Comparison of ENCODE assay signal across 19 cellular contexts in genomic region chr4:92307886-92308285, GRCh38. TPM values are rescaled to one million over a fixed set of nuclear protein-coding genes. Genes with fewer than 3 reads are reported as not detected.
"Had no signal": no experiment of that assay in that cellular context is flagged by ENCODE, and none has a peak within 500 bp of the region (broad histone marks: within the 10 kb centered on the region; RNA-seq: fewer than 3 reads in every experiment).

No MANE protein-coding gene starts in this region.

- H3K9me3 ChIP-seq: colonic mucosa, esophagus squamous epithelium, stomach had no signal

- H3K36me3 ChIP-seq: cardiac muscle cell, colonic mucosa, esophagus squamous epithelium, stomach had no signal

- H3K4me3 Mint-ChIP-seq: activated CD4-positive, alpha-beta memory T cell treated with anti-CD3 and anti-CD28 coated beads for 36 hours; activated CD8-positive, alpha-beta memory T cell treated with anti-CD3 and anti-CD28 coated beads, Interleukin-2, amount 10 ng/mL, durations not matched to agents 7 days and 5 days; activated naive CD4-positive, alpha-beta T cell treated with anti-CD3 and anti-CD28 coated beads, Interleukin-2, amount 10 ng/mL, durations not matched to agents 7 days and 5 days; nephron progenitor cell had no signal

- H3K9me3 Mint-ChIP-seq: activated CD4-positive, alpha-beta memory T cell treated with anti-CD3 and anti-CD28 coated beads for 36 hours; activated naive CD4-positive, alpha-beta T cell treated with anti-CD3 and anti-CD28 coated beads, Interleukin-2, amount 10 ng/mL, durations not matched to agents 7 days and 5 days; activated T-helper 2 cell treated with anti-CD3 and anti-CD28 coated beads, Interferon-gamma antibody, Interleukin-2, Interleukin-4, amounts not matched to agents 10 μg/mL and 5 μg/mL and 100 μg/mL, durations not matched to agents 14 hours and 24 hours and 36 hours; nephron progenitor cell had no signal

- H3K4me1 Mint-ChIP-seq: activated CD8-positive, alpha-beta memory T cell treated with anti-CD3 and anti-CD28 coated beads, Interleukin-2, amount 10 ng/mL, durations not matched to agents 7 days and 5 days had no signal

- H3K4me3 ChIP-seq: cardiac muscle cell, colonic mucosa, esophagus squamous epithelium, stomach had no signal

- H3K27ac Mint-ChIP-seq: activated CD4-positive, alpha-beta memory T cell treated with anti-CD3 and anti-CD28 coated beads for 36 hours; activated CD8-positive, alpha-beta memory T cell treated with anti-CD3 and anti-CD28 coated beads, Interleukin-2, amount 10 ng/mL, durations not matched to agents 7 days and 5 days; activated naive CD4-positive, alpha-beta T cell treated with anti-CD3 and anti-CD28 coated beads, Interleukin-2, amount 10 ng/mL, durations not matched to agents 7 days and 5 days; activated T-helper 2 cell treated with anti-CD3 and anti-CD28 coated beads, Interferon-gamma antibody, Interleukin-2, Interleukin-4, amounts not matched to agents 10 μg/mL and 5 μg/mL and 100 μg/mL, durations not matched to agents 14 hours and 24 hours and 36 hours; nephron progenitor cell had no signal

- H3K4me1 ChIP-seq: colonic mucosa had no signal

- H3K36me3 Mint-ChIP-seq: activated CD4-positive, alpha-beta memory T cell treated with anti-CD3 and anti-CD28 coated beads for 36 hours; activated naive CD4-positive, alpha-beta T cell treated with anti-CD3 and anti-CD28 coated beads, Interleukin-2, amount 10 ng/mL, durations not matched to agents 7 days and 5 days had no signal

- H3K27ac ChIP-seq: cardiac muscle cell, colonic mucosa, esophagus squamous epithelium, stomach, VCaP had no signal

- ATAC-seq: activated CD8-positive, alpha-beta memory T cell treated with anti-CD3 and anti-CD28 coated beads, Interleukin-2, amount 10 ng/mL, durations not matched to agents 7 days and 5 days had no signal

- DNase-seq: activated CD4-positive, alpha-beta memory T cell treated with anti-CD3 and anti-CD28 coated beads for 36 hours; activated CD8-positive, alpha-beta memory T cell treated with anti-CD3 and anti-CD28 coated beads, Interleukin-2, amount 10 ng/mL, durations not matched to agents 7 days and 5 days; activated naive CD4-positive, alpha-beta T cell treated with anti-CD3 and anti-CD28 coated beads, Interleukin-2, amount 10 ng/mL, durations not matched to agents 7 days and 5 days; activated T-cell treated with anti-CD3 and anti-CD28 coated beads, Interleukin-2, amount 50 U/mL, for 1 hour; colonic mucosa; esophagus squamous epithelium; nephron progenitor cell; stimulated activated CD4-positive, alpha-beta T cell treated with anti-CD3 and anti-CD28 coated beads, Interleukin-12 subunit alpha, Interleukin-12 subunit beta, amount 100 ng/mL, for 4 hours; stimulated activated CD4-positive, alpha-beta T cell treated with anti-CD3 and anti-CD28 coated beads, Interleukin-2, amount 100 ng/mL, for 24 hours; stomach had no signal

RNA-seq across cellular contexts. Expression of gene GRID2, which starts 4.1 kb away (rescaled TPM):
- total RNA-seq: activated CD4-positive, alpha-beta memory T cell treated with anti-CD3 and anti-CD28 coated beads for 36 hours; activated CD8-positive, alpha-beta memory T cell treated with anti-CD3 and anti-CD28 coated beads, Interleukin-2, amount 10 ng/mL, durations not matched to agents 7 days and 5 days; activated T-helper 2 cell treated with anti-CD3 and anti-CD28 coated beads, Interferon-gamma antibody, Interleukin-2, Interleukin-4, amounts not matched to agents 10 μg/mL and 5 μg/mL and 100 μg/mL, durations not matched to agents 14 hours and 24 hours and 36 hours; colonic mucosa; esophagus squamous epithelium; fibroblast of villous mesenchyme; kidney epithelial cell; mesenteric fat pad; osteocyte; pulmonary artery endothelial cell; T-helper 1 cell treated with Interleukin-12 subunit alpha and Interleukin-12 subunit beta and Interleukin-4 antibody, amounts not matched to agents 30 ng/mL and 1 ng/mL, for 36 hours had no signal
